In the genomic region with DNA sequence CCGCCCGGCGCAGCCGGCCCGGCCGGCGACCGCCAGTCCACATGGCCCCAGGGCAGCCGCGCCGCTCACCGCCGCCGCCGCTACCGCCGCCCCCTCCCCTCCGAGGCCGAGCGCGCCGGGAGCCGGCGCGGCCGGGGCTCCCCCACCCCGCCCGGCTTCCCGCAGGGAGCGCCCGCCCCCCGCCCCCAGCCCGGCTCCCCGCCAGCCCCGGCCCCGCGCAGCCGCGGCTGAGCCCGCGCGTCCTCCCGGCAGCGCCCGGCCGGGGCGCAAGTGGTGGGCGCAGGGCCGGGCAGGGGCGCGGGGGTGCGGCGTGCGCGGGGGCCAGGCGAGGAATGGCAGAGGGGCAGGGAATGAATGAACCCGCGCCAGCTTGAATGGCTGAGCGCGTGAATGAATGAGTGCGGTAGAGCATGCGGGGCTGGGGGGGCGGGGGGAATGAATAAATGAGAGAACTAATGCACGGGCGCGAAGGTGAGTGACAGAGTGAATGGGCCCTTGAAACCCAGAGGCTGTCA, we compare ENCODE assay signal across 8 cellular contexts. TPM values are rescaled to one million over a fixed set of nuclear protein-coding genes. Genes with fewer than 3 reads are reported as not detected.
DNase-seq lines count a peak whose midpoint lies in the region; ATAC-seq and TF ChIP-seq lines count a peak whose summit lies in the region.

A gene with protein sequence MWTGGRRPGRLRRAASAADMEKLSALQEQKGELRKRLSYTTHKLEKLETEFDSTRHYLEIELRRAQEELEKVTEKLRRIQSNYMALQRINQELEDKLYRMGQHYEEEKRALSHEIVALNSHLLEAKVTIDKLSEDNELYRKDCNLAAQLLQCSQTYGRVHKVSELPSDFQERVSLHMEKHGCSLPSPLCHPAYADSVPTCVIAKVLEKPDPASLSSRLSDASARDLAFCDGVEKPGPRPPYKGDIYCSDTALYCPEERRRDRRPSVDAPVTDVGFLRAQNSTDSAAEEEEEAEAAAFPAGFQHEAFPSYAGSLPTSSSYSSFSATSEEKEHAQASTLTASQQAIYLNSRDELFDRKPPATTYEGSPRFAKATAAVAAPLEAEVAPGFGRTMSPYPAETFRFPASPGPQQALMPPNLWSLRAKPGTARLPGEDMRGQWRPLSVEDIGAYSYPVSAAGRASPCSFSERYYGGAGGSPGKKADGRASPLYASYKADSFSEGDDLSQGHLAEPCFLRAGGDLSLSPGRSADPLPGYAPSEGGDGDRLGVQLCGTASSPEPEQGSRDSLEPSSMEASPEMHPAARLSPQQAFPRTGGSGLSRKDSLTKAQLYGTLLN (minus strand): TSS at position 170 of the 515 bp plus-strand sequence. CDS start 127 bp downstream, at position 43.

- no peak for TF ChIP-seq EP300 in sigmoid colon (IDR thresholded peaks at IDR 0.05)

- no peaks in the 10 kb centered on the region for H3K36me3 Mint-ChIP-seq in H9 (ENCODE audit: insufficient read depth in 1 of 3, low read depth in 3 of 3)

- H3K14ac ChIP-seq in H9 (ENCODE audit: insufficient read depth, low read length): no peak within 1 kb of the TSS

- H3K27ac Mint-ChIP-seq in H9: no peak within 1 kb of the TSS

- H3K79me1 ChIP-seq in H9 (ENCODE audit: insufficient read depth, low read depth, low read length, poor library complexity, severe bottlenecking): no peaks in the 10 kb centered on the region

- no peak within 1 kb of the TSS for H2BK12ac ChIP-seq in H9 (ENCODE audit: insufficient read length, low read depth, low read length)

- H2BK5ac ChIP-seq in H9 (ENCODE audit: insufficient read length, low read length): no peak within 1 kb of the TSS

- H2BK15ac ChIP-seq in H9 (ENCODE audit: low read depth, low read length): no peak within 1 kb of the TSS

- H3K4me3 ChIP-seq in WI38 (ENCODE audit: low read depth, low read length) (peak within 1 kb of the TSS; percentile 17; the same call in 1 of the 2 replicates), right atrium auricular region (peak within 1 kb of the TSS; percentile 28 to 49), sigmoid colon (peak within 1 kb of the TSS in 3 of 4 donors; percentile 35 to 48 (median 44))

- no peak within 1 kb of the TSS for H2BK120ac ChIP-seq in H9 (ENCODE audit: low read depth, low read length, poor library complexity, severe bottlenecking)

- H3K27me3 ChIP-seq in H9 (ENCODE audit: insufficient read depth, low read length): peaks cover 6% of the 10 kb centered on the region; the same call in 1 of the 2 replicates
- H3K27me3 ChIP-seq in right atrium auricular region: no peaks in the 10 kb centered on the region
- peaks cover 19 to 52% (median 32%) of the 10 kb centered on the region in 3 donors for H3K27me3 ChIP-seq in sigmoid colon

- no peak within 1 kb of the TSS for H4K8ac ChIP-seq in H9 (replicated peaks; ENCODE audit: insufficient read length, low read depth, low read length)

- H2BK20ac ChIP-seq in H9 (ENCODE audit: low read depth, low read length, poor library complexity, severe bottlenecking): no peak within 1 kb of the TSS

- H3K23ac ChIP-seq in H9 (ENCODE audit: insufficient read length, low read depth, low read length): no peak within 1 kb of the TSS

- H3K23me2 ChIP-seq in H9 (ENCODE audit: insufficient read length, low read depth, low read length, poor library complexity, severe bottlenecking): peaks cover 6% of the 10 kb centered on the region

- H3K9me3 Mint-ChIP-seq in H9: no peaks in the 10 kb centered on the region

- H3K4me2 ChIP-seq in H9 (ENCODE audit: insufficient read depth, insufficient read length, low read length): peak within 1 kb of the TSS; percentile 23

- ATAC-seq in GM18517 (IDR thresholded peaks at IDR 0.05; ENCODE audit: unreplicated experiment) (no peak), HG02885 (IDR thresholded peaks at IDR 0.05; ENCODE audit: poor library complexity, unreplicated experiment) (no peak), GM18909 (IDR thresholded peaks at IDR 0.05; ENCODE audit: poor library complexity, unreplicated experiment) (no peak)

- H2AK5ac ChIP-seq in H9 (ENCODE audit: insufficient read length, low read length): no peak within 1 kb of the TSS

- H3K4me3 Mint-ChIP-seq in H9: peak within 1 kb of the TSS; percentile 61 to 81

- H3K4me1 ChIP-seq in H9 (ENCODE audit: insufficient read depth, low read length) (no peaks in the 10 kb centered on the region), right atrium auricular region (peaks cover 0 to 17% of the 10 kb centered on the region in 2 donors), sigmoid colon (peaks cover 0 to 9% (median 7%) of the 10 kb centered on the region in 4 donors)

- intact Hi-C loops in sigmoid colon (cut with DNase I): no loop called here

- no peak within 1 kb of the TSS for H3K9ac ChIP-seq in H9 (ENCODE audit: extremely low read depth, insufficient read length, low read length)

- DNase-seq in H9: no peak
- no peak for DNase-seq in right atrium auricular region (ENCODE audit: low spot score)
- DNase-seq in sigmoid colon: no peak
- no peak for DNase-seq in activated gamma-delta T cell treated with Interleukin-2 at 50 U/mL for 16 hours

- no peak within 1 kb of the TSS for H2AFZ ChIP-seq in H9 (ENCODE audit: low read length)

- H3K4me1 Mint-ChIP-seq in H9: peaks cover 6 to 16% of the 10 kb centered on the region in 2 experiments; a peak in 3 of 4 replicates

- TF ChIP-seq CTCF in H9 (conservative IDR thresholded peaks at IDR 0.05) (no peak), WI38 (IDR thresholded peaks at IDR 0.05; ENCODE audit: low read depth, low read length) (no peak), right atrium auricular region (IDR thresholded peaks at IDR 0.05) (no peak), sigmoid colon (IDR thresholded peaks at IDR 0.05) (no peak)

- H3K18ac ChIP-seq in H9 (ENCODE audit: insufficient read length, low read depth, low read length): no peak within 1 kb of the TSS

- no peaks in the 10 kb centered on the region for H3K36me3 ChIP-seq in right atrium auricular region
- no peaks in the 10 kb centered on the region for H3K36me3 ChIP-seq in sigmoid colon

- H3K56ac ChIP-seq in H9 (ENCODE audit: insufficient read length, low read depth, low read length): no peak within 1 kb of the TSS

- no peak within 1 kb of the TSS for H3K4ac ChIP-seq in H9 (ENCODE audit: low read depth, low read length)

- no peaks in the 10 kb centered on the region for H3K79me2 ChIP-seq in H9 (ENCODE audit: insufficient read depth, low read length)

- H3K27me3 Mint-ChIP-seq in H9 (ENCODE audit: low read depth): peaks cover 79% of the 10 kb centered on the region

- WGBS in H9 (ENCODE audit: extremely low coverage, insufficient read length, low lambda C conversion rate): no CpG with 5 or more reads among the region's 66 CpGs
- 2% methylated on average over 66 of the region's 66 CpGs for WGBS in sigmoid colon, 2 donors

- no peak within 1 kb of the TSS for H3T11ph ChIP-seq in H9 (ENCODE audit: low read length)

- no peak within 1 kb of the TSS for H3K27ac ChIP-seq in H9 (ENCODE audit: insufficient read length, low read depth, low read length)
- no peak within 1 kb of the TSS for H3K27ac ChIP-seq in right atrium auricular region
- no peak within 1 kb of the TSS for H3K27ac ChIP-seq in sigmoid colon

- no peak for TF ChIP-seq POLR2A in sigmoid colon (IDR thresholded peaks at IDR 0.05)

- no peak within 1 kb of the TSS for H4K5ac ChIP-seq in H9 (ENCODE audit: insufficient read length, low read depth, low read length)

- no peaks in the 10 kb centered on the region for H4K20me1 ChIP-seq in H9 (ENCODE audit: control insufficient read depth, insufficient read depth, insufficient read length)

- H4K91ac ChIP-seq in H9 (ENCODE audit: insufficient read length, low read depth, low read length): no peak within 1 kb of the TSS

- no peaks in the 10 kb centered on the region for H3K9me3 ChIP-seq in H9 (ENCODE audit: control insufficient read depth, low read depth, low read length)
- H3K9me3 ChIP-seq in right atrium auricular region: no peaks in the 10 kb centered on the region
- H3K9me3 ChIP-seq in sigmoid colon: no peaks in the 10 kb centered on the region

RNA-seq across cellular contexts. Expression of the gene that starts here (rescaled TPM):
- total RNA-seq in H9 (2021): 2.6 and 2.7 TPM in 2 replicates
- total RNA-seq in right atrium auricular region: 1 to 10 TPM in 1 of 2 donors, under 1 TPM in 1; 0.93 to 5.7 TPM
- total RNA-seq in sigmoid colon: 1 to 10 TPM in 1 of 4 donors, under 1 TPM in 3; 0.36 to 1.4 (median 0.59) TPM
- under 1 TPM; 0.46 to 0.90 (median 0.60) TPM for polyA plus RNA-seq in sigmoid colon
